In the genomic region with DNA sequence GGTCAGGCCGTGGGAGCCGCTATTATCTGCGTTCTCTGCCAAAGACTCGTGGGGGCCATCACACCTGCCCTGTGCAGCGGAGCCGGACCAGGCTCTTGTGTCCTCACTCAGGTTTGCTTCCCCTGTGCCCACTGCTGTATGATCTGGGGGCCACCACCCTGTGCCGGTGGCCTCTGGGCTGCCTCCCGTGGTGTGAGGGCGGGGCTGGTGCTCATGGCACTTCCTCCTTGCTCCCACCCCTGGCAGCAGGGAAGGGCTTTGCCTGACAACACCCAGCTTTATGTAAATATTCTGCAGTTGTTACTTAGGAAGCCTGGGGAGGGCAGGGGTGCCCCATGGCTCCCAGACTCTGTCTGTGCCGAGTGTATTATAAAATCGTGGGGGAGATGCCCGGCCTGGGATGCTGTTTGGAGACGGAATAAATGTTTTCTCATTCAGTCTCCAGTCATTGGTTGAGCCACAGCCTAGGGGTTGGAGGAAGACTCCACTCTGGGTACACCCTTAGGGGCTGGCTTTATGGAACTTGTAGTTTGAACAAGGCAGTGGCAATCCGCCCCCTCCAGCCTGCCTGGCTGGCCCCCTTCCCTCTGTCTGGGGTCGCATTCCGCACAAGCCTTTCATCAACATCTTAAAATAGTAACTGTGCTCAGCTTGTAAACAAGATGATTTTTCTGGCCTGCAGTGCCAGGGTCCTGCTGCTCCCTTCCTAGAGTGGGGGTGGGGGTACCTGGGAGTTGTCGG, we compare ENCODE assay signal across 8 cellular contexts. TPM values are rescaled to one million over a fixed set of nuclear protein-coding genes. Genes with fewer than 3 reads are reported as not detected.
DNase-seq lines count a peak whose midpoint lies in the region; ATAC-seq and TF ChIP-seq lines count a peak whose summit lies in the region.

No MANE protein-coding gene starts in this region.

- peaks cover 29% of the 10 kb centered on the region for H3K4me1 Mint-ChIP-seq in activated T-helper 17 cell treated with anti-CD3 and anti-CD28 coated beads, Interleukin-2, amount 50 U/mL, for 72 hours

- TF ChIP-seq POLR2A in GM19193 (IDR thresholded peaks at IDR 0.05; ENCODE audit: extremely low read depth, insufficient read depth, insufficient read length) = peak; percentile 39

- no peaks in the 10 kb centered on the region for H3K9me3 Mint-ChIP-seq in activated T-helper 17 cell treated with anti-CD3 and anti-CD28 coated beads, Interleukin-2, amount 50 U/mL, for 72 hours

- H3K27me3 Mint-ChIP-seq in activated T-helper 17 cell treated with anti-CD3 and anti-CD28 coated beads, Interleukin-2, amount 50 U/mL, for 72 hours = no peaks in the 10 kb centered on the region

- H3K4me1 ChIP-seq in urinary bladder (ENCODE audit: insufficient read depth) (no peaks in the 10 kb centered on the region), SJCRH30 (peaks cover 6% of the 10 kb centered on the region; the same call in 1 of the 2 replicates)

- H3K9me3 ChIP-seq in SJCRH30 (replicated peaks) = no peaks in the 10 kb centered on the region

- H3K27ac ChIP-seq in 22Rv1 (peak overlapping the region; percentile 98), urinary bladder (ENCODE audit: low read depth) (peak overlapping the region; percentile 60), SJCRH30 (no peak overlapping the region)

- no peaks in the 10 kb centered on the region for H3K27me3 ChIP-seq in SJCRH30

- H3K27ac Mint-ChIP-seq in activated T-helper 17 cell treated with anti-CD3 and anti-CD28 coated beads, Interleukin-2, amount 50 U/mL, for 72 hours = peak overlapping the region; percentile 88

- peak overlapping the region; percentile 66 for H3K4me3 Mint-ChIP-seq in activated T-helper 17 cell treated with anti-CD3 and anti-CD28 coated beads, Interleukin-2, amount 50 U/mL, for 72 hours

- TF ChIP-seq CTCF in 22Rv1 (IDR thresholded peaks at IDR 0.05) = no peak

- WGBS in urinary bladder = 32% methylated on average over 17 of the region's 17 CpGs

- peak; percentile 35 for DNase-seq in left kidney (ENCODE audit: low read depth, low spot score)
- no peak for DNase-seq in NCI-H2107 (lab: John Stamatoyannopoulos, UW)
- no peak for DNase-seq in SJCRH30
- DNase-seq in HPDE6-E6E7 (ENCODE audit: extremely low spot score) = no peak

- ATAC-seq in activated T-helper 17 cell treated with anti-CD3 and anti-CD28 coated beads, Interleukin-2, amount 50 U/mL, for 72 hours (replicated peaks) = no peak

- H3K36me3 ChIP-seq in urinary bladder (ENCODE audit: insufficient read depth) = no peaks in the 10 kb centered on the region
- H3K36me3 ChIP-seq in SJCRH30 = peaks cover 35% of the 10 kb centered on the region

- H3K36me3 Mint-ChIP-seq in activated T-helper 17 cell treated with anti-CD3 and anti-CD28 coated beads, Interleukin-2, amount 50 U/mL, for 72 hours (ENCODE audit: low read depth) = peaks cover 64% of the 10 kb centered on the region

- H3K4me3 ChIP-seq in urinary bladder (ENCODE audit: low read depth, low read length) = no peak overlapping the region
- no peak overlapping the region for H3K4me3 ChIP-seq in SJCRH30

RNA-seq across cellular contexts. Expression of a gene that starts 4.1 kb away (rescaled TPM):
- 100 to 1,000 TPM in 1 of 2 donors, 10 to 100 TPM in 1; 90.4 to 118 TPM for total RNA-seq in activated T-helper 17 cell treated with anti-CD3 and anti-CD28 coated beads, Interleukin-2, amount 50 U/mL, for 72 hours
- 15.0 TPM for total RNA-seq in urinary bladder
- 79.7 TPM for polyA plus RNA-seq in urinary bladder
- 19.5 and 21.1 TPM in 2 replicates for total RNA-seq in SJCRH30 (2014; rRNA removed; shearing (Covaris generic))

RNA-seq across cellular contexts. Expression of a gene that starts 14.4 kb away (rescaled TPM):
- total RNA-seq in activated T-helper 17 cell treated with anti-CD3 and anti-CD28 coated beads, Interleukin-2, amount 50 U/mL, for 72 hours = 100 to 1,000 TPM; 149 to 181 TPM
- total RNA-seq in urinary bladder = 16.2 TPM
- 3.2 TPM for polyA plus RNA-seq in urinary bladder
- 141 and 158 TPM in 2 replicates for total RNA-seq in SJCRH30 (2014; rRNA removed; shearing (Covaris generic))

RNA-seq across cellular contexts. Expression of a gene that starts 14.7 kb away (rescaled TPM):
- 10 to 100 TPM; 44.2 to 59.4 TPM for total RNA-seq in activated T-helper 17 cell treated with anti-CD3 and anti-CD28 coated beads, Interleukin-2, amount 50 U/mL, for 72 hours
- total RNA-seq in urinary bladder = 23.5 TPM
- 23.5 TPM for polyA plus RNA-seq in urinary bladder
- 97.1 and 110 TPM in 2 replicates for total RNA-seq in SJCRH30 (2014; rRNA removed; shearing (Covaris generic))

RNA-seq across cellular contexts. Expression of a gene that starts 26.3 kb away (rescaled TPM):
- under 1 TPM; 0.67 to 0.82 TPM for total RNA-seq in activated T-helper 17 cell treated with anti-CD3 and anti-CD28 coated beads, Interleukin-2, amount 50 U/mL, for 72 hours
- 0.63 TPM for total RNA-seq in urinary bladder
- not detected for polyA plus RNA-seq in urinary bladder
- not detected in 2 replicates for total RNA-seq in SJCRH30 (2014; rRNA removed; shearing (Covaris generic))

RNA-seq across cellular contexts. Expression of a gene that starts 41.6 kb away (rescaled TPM):
- total RNA-seq in activated T-helper 17 cell treated with anti-CD3 and anti-CD28 coated beads, Interleukin-2, amount 50 U/mL, for 72 hours = 100 to 1,000 TPM in 1 of 2 donors, 10 to 100 TPM in 1; 68.6 to 104 TPM
- total RNA-seq in urinary bladder = 19.7 TPM
- 0.49 TPM for polyA plus RNA-seq in urinary bladder
- 248 and 255 TPM in 2 replicates for total RNA-seq in SJCRH30 (2014; rRNA removed; shearing (Covaris generic))
